33 cellular contexts compared by ENCODE assay signal in genomic region chr5:103330875-103331274, GRCh38.
A peak's percentile ranks its signal among the peaks of the same experiment; 100 is the strongest.
DNase-seq lines count a peak whose midpoint lies in the region; ATAC-seq, FAIRE-seq and TF ChIP-seq lines count a peak whose summit lies in the region.
"Had no signal": no experiment of that assay in that cellular context is flagged by ENCODE, and none has a peak within 500 bp of the region (broad histone marks: within the 10 kb centered on the region; RNA-seq: fewer than 3 reads in every experiment).

No MANE protein-coding gene starts in this region.

- CTCF ChIA-PET in HepG2 (lab: Yijun Ruan, JAX; ENCODE audit: low intra/inter-chr PET ratio, low total read pairs) (no interaction called here), HEK293 (lab: Yijun Ruan, JAX) (no interaction called here)

- TF ChIP-seq POLR2A in HepG2 (IDR thresholded peaks at IDR 0.05; ENCODE audit: insufficient read depth in 1 of 2, low read depth in 2 of 2, low read length in 2 of 2), result no peak
- TF ChIP-seq POLR2A in right lobe of liver (IDR thresholded peaks at IDR 0.05), result no peak

- no peak overlapping the region for H3K9ac ChIP-seq in HepG2 (ENCODE audit: insufficient read depth, low read depth, low read length)
- H3K9ac ChIP-seq: BLaER1; BLaER1 treated with 17β-estradiol and CSF1 and Interleukin-3, amounts not matched to agents 10 nM and 100 nM had no signal

- H3K4me3 ChIP-seq in HepG2 (replicated peaks in 1 of 3; ENCODE audit: insufficient read depth in 1 of 3, low read depth in 2 of 3, low read length in 3 of 3) (no peak overlapping the region), right lobe of liver (no peak overlapping the region), HEK293 (ENCODE audit: low read depth, low read length) (no peak overlapping the region), osteoblast (ENCODE audit: insufficient read depth, low read length) (no peak overlapping the region)
- H3K4me3 ChIP-seq: A549; BLaER1; BLaER1 treated with 17β-estradiol and CSF1 and Interleukin-3, amounts not matched to agents 10 nM and 100 nM had no signal

- H3K4me2 ChIP-seq in HepG2 (ENCODE audit: low read depth, low read length) (no peak overlapping the region), osteoblast (ENCODE audit: insufficient read depth, low read length) (no peak overlapping the region)
- H3K4me2 ChIP-seq: A549; BLaER1; BLaER1 treated with 17β-estradiol and CSF1 and Interleukin-3, amounts not matched to agents 10 nM and 100 nM had no signal

- H3K27me3 ChIP-seq in HepG2 (ENCODE audit: control insufficient read depth in 1 of 2, insufficient read depth in 2 of 2, low read length in 2 of 2) (no peaks in the 10 kb centered on the region), right lobe of liver (no peaks in the 10 kb centered on the region), osteoblast (ENCODE audit: insufficient read depth, low read length) (no peaks in the 10 kb centered on the region)
- H3K27me3 ChIP-seq: BE2C; BLaER1; BLaER1 treated with 17β-estradiol and CSF1 and Interleukin-3, amounts not matched to agents 10 nM and 100 nM had no signal

- FAIRE-seq in HepG2 (lab: Jason Lieb, UNC), result no peak
- FAIRE-seq: A204.1, A549, D721Med had no signal

- in situ Hi-C loops in HepG2 (cut with HindIII; ENCODE audit: extremely low pct_ligation_motif_present, low pct_unique_long_range_greater_than_20kb), result no loop called here

- no peaks in the 10 kb centered on the region for H4K20me1 ChIP-seq in HepG2 (ENCODE audit: insufficient read depth, low read length)
- no peaks in the 10 kb centered on the region for H4K20me1 ChIP-seq in osteoblast (ENCODE audit: insufficient read depth, low read length)
- H4K20me1 ChIP-seq: BLaER1; BLaER1 treated with 17β-estradiol and CSF1 and Interleukin-3, amounts not matched to agents 10 nM and 100 nM had no signal

- no peaks in the 10 kb centered on the region for H3K79me2 ChIP-seq in HepG2 (ENCODE audit: insufficient read depth, low read length)
- no peaks in the 10 kb centered on the region for H3K79me2 ChIP-seq in osteoblast (ENCODE audit: insufficient read depth, low read length)

- no peak for DNase-seq in HepG2 (ENCODE audit: low spot score)
- DNase-seq in right lobe of liver, result no peak
- DNase-seq in osteoblast (ENCODE audit: insufficient read length, low spot score, missing footprints), result peak; percentile 49
- DNase-seq in HPDE6-E6E7 (ENCODE audit: extremely low spot score), result no peak
- no peak for DNase-seq in activated CD4-positive, CD25-positive, alpha-beta regulatory T cell treated with anti-CD3 and anti-CD28 coated beads, Interleukin-2, amount 50 U/mL, for 72 hours
- DNase-seq: 8988T; ACHN; AML-193; BE2C; C1 segment of cervical spinal cord; Caco-2; Calu3; CD4-positive, alpha-beta memory T cell; CD4-positive, alpha-beta T cell; CD4-positive, CD25-positive, alpha-beta regulatory T cell; CD8-positive, alpha-beta memory T cell; CD8-positive, alpha-beta T cell; COR-L47; DMS 273 treated with DMSO at 0.1 percent for 48 hours; DMS153; DMS53; DMS79; DMS79 treated with DMSO at 0.1 percent for 48 hours; DND-41; EL had no signal

- POLR2A ChIA-PET in HepG2 (lab: Yijun Ruan, JAX) (no interaction called here), HEK293 (lab: Yijun Ruan, JAX) (no interaction called here)

- 0% methylated on average over 2 of the region's 2 CpGs for WGBS in HepG2 (ENCODE audit: low lambda C conversion rate)
- WGBS in right lobe of liver (ENCODE audit: insufficient coverage, low coverage, low lambda C conversion rate, missing lambda C conversion rate), result 55% methylated on average over 2 of the region's 2 CpGs

- H3K4me1 ChIP-seq in HepG2 (ENCODE audit: insufficient read depth, low read length) (no peaks in the 10 kb centered on the region), right lobe of liver (no peaks in the 10 kb centered on the region), HEK293 (ENCODE audit: control insufficient read depth, insufficient read depth, low read length) (no peaks in the 10 kb centered on the region; the same call in 1 of the 2 replicates), osteoblast (ENCODE audit: insufficient read depth, low read length) (no peaks in the 10 kb centered on the region)
- H3K4me1 ChIP-seq: A549 had no signal

- BruUV-seq in HepG2 (replicated peaks; lab: Mats Ljungman, UMichigan), result no TSS peak

- TF ChIP-seq EP300 in HepG2 (IDR thresholded peaks at IDR 0.05; ENCODE audit: low read depth in 2 of 2, low read length in 2 of 2) (no peak), HepG2 (CRISPR knock-in tag; IDR thresholded peaks at IDR 0.05; ENCODE audit: borderline replicate concordance) (no peak)

- TF ChIP-seq CTCF in HepG2 (CRISPR knock-in tag; IDR thresholded peaks at IDR 0.05) (no peak), right lobe of liver (IDR thresholded peaks at IDR 0.05) (no peak), HEK293 (tag by site-specific recombination; IDR thresholded peaks at IDR 0.05) (no peak), osteoblast (IDR thresholded peaks at IDR 0.05; ENCODE audit: extremely low read depth, low read depth, low read length) (no peak)

- H2AFZ ChIP-seq in HepG2 (ENCODE audit: low read length) (no peak overlapping the region), osteoblast (ENCODE audit: low read length) (no peak overlapping the region)

- ATAC-seq in HepG2 (no peak), right lobe of liver (no peak)
- ATAC-seq: A549; CD8-positive, alpha-beta T cell had no signal

- intact Hi-C loops in HepG2 (cut with micrococcal nuclease; ENCODE audit: unreplicated experiment) (no loop called here), right lobe of liver (cut with DNase I) (no loop called here)

- H3K9me3 ChIP-seq in HepG2 (ENCODE audit: low read length), result no peaks in the 10 kb centered on the region
- H3K9me3 ChIP-seq in right lobe of liver, result no peaks in the 10 kb centered on the region
- no peaks in the 10 kb centered on the region for H3K9me3 ChIP-seq in HEK293 (ENCODE audit: control insufficient read depth, insufficient read depth, low read depth, low read length)
- no peaks in the 10 kb centered on the region for H3K9me3 ChIP-seq in osteoblast (ENCODE audit: low read depth, low read length)
- H3K9me3 ChIP-seq: A549; BE2C; BLaER1; BLaER1 treated with 17β-estradiol and CSF1 and Interleukin-3, amounts not matched to agents 10 nM and 100 nM; Caco-2 had no signal

- no peak for TF ChIP-seq RAD21 in HepG2 (CRISPR knock-in tag; IDR thresholded peaks at IDR 0.05)

- H3K27ac ChIP-seq in HepG2 (ENCODE audit: extremely low read length, insufficient read depth, low read length) (no peak overlapping the region), right lobe of liver (no peak overlapping the region), HEK293 (ENCODE audit: extremely low read depth, low read depth, low read length) (no peak overlapping the region), osteoblast (ENCODE audit: low read depth, low read length) (no peak overlapping the region)
- H3K27ac ChIP-seq: 22Rv1; A549; BLaER1; BLaER1 treated with 17β-estradiol and CSF1 and Interleukin-3, amounts not matched to agents 10 nM and 100 nM; C4-2B had no signal

- H3K36me3 ChIP-seq in HepG2 (replicated peaks in 1 of 2; ENCODE audit: control insufficient read depth in 1 of 2, insufficient read depth in 2 of 2, low read length in 2 of 2) (no peaks in the 10 kb centered on the region), right lobe of liver (no peaks in the 10 kb centered on the region), HEK293 (ENCODE audit: control insufficient read depth in 2 of 2, insufficient read depth in 1 of 2, low read length in 2 of 2) (no peaks in the 10 kb centered on the region), osteoblast (ENCODE audit: insufficient read depth, low read length) (no peaks in the 10 kb centered on the region)
- H3K36me3 ChIP-seq: BE2C; BLaER1; BLaER1 treated with 17β-estradiol and CSF1 and Interleukin-3, amounts not matched to agents 10 nM and 100 nM had no signal

TF ChIP-seq in HepG2, 621 proteins besides CTCF, POLR2A, EP300 and RAD21:
- TF ChIP-seq RFX3 (CRISPR knock-in tag; IDR thresholded peaks at IDR 0.05) (no peak), ATF7 (IDR thresholded peaks at IDR 0.05) (peak; percentile 82), ATF7 (CRISPR knock-in tag; IDR thresholded peaks at IDR 0.05) (no peak), CREB1 (IDR thresholded peaks at IDR 0.05) (peak; percentile 10; the same call in 1 of the 2 replicates), CREB1 (CRISPR knock-in tag; IDR thresholded peaks at IDR 0.05) (no peak)

TF ChIP-seq in HEK293, 187 proteins besides CTCF, POLR2A, EP300 and RAD21:
- TF ChIP-seq, protein P1, sequence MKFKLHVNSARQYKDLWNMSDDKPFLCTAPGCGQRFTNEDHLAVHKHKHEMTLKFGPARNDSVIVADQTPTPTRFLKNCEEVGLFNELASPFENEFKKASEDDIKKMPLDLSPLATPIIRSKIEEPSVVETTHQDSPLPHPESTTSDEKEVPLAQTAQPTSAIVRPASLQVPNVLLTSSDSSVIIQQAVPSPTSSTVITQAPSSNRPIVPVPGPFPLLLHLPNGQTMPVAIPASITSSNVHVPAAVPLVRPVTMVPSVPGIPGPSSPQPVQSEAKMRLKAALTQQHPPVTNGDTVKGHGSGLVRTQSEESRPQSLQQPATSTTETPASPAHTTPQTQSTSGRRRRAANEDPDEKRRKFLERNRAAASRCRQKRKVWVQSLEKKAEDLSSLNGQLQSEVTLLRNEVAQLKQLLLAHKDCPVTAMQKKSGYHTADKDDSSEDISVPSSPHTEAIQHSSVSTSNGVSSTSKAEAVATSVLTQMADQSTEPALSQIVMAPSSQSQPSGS (tag by site-specific recombination; IDR thresholded peaks at IDR 0.05; ENCODE audit: low read depth), result peak; percentile 71
- TF ChIP-seq, protein P2, sequence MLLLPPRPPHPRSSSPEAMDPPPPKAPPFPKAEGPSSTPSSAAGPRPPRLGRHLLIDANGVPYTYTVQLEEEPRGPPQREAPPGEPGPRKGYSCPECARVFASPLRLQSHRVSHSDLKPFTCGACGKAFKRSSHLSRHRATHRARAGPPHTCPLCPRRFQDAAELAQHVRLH (tag by site-specific recombination; IDR thresholded peaks at IDR 0.05), result no peak
TF ChIP-seq in HEK293: peak in this region for 1.
